ENCODE assay signal across 17 cellular contexts in genomic region chr6:53486679-53487078, GRCh38. TPM values are rescaled to one million over a fixed set of nuclear protein-coding genes. Genes with fewer than 3 reads are reported as not detected.
A peak's percentile ranks its signal among the peaks of the same experiment; 100 is the strongest.
DNase-seq lines count a peak whose midpoint lies in the region; TF ChIP-seq lines count a peak whose summit lies in the region.
"Had no signal": no experiment of that assay in that cellular context is flagged by ENCODE, and none has a peak within 500 bp of the region (broad histone marks: within the 10 kb centered on the region; RNA-seq: fewer than 3 reads in every experiment).

No MANE protein-coding gene starts in this region.

- H2AFZ ChIP-seq in Karpas-422 (ENCODE audit: low read length), result no peak overlapping the region
- H2AFZ ChIP-seq in SU-DHL-6 (ENCODE audit: low read depth, low read length, severe bottlenecking), result no peak overlapping the region
- no peak overlapping the region for H2AFZ ChIP-seq in hepatocyte
- H2AFZ ChIP-seq in osteoblast (ENCODE audit: low read length), result no peak overlapping the region
- H2AFZ ChIP-seq: GM23338 had no signal

- no peaks in the 10 kb centered on the region for H3F3A ChIP-seq in SU-DHL-6 (ENCODE audit: insufficient read depth)

- H3K4me2 ChIP-seq in Karpas-422 (ENCODE audit: low read depth, low read length, poor library complexity, severe bottlenecking) (peak overlapping the region; percentile 14), SU-DHL-6 (ENCODE audit: low read depth, low read length, poor library complexity, severe bottlenecking) (peak overlapping the region; percentile 1), hepatocyte (peak overlapping the region; percentile 60), osteoblast (ENCODE audit: insufficient read depth, low read length) (no peak overlapping the region)
- H3K4me2 ChIP-seq: GM23338 had no signal

- H3K79me2 ChIP-seq in Karpas-422 (ENCODE audit: low read length) (no peaks in the 10 kb centered on the region), SU-DHL-6 (ENCODE audit: insufficient read depth, low read length) (no peaks in the 10 kb centered on the region), hepatocyte (no peaks in the 10 kb centered on the region), osteoblast (ENCODE audit: insufficient read depth, low read length) (no peaks in the 10 kb centered on the region)

- DNase-seq in Karpas-422 (no peak), hepatocyte (ENCODE audit: low spot score) (no peak), tibial nerve (ENCODE audit: low spot score in 2 of 2) (no peak), SIG-M5 (lab: John Stamatoyannopoulos, UW) (no peak), osteoblast (ENCODE audit: insufficient read length, low spot score, missing footprints) (no peak)
- DNase-seq: C1 segment of cervical spinal cord; Caco-2; CD8-positive, alpha-beta T cell; DMS153; DND-41; EL; GDM1; H9; HFFc6 had no signal

- no peak for TF ChIP-seq CTCF in SU-DHL-6 (IDR thresholded peaks at IDR 0.05; ENCODE audit: insufficient read depth, low read length, poor library complexity, severe bottlenecking)
- no peak for TF ChIP-seq CTCF in hepatocyte (IDR thresholded peaks at IDR 0.05; ENCODE audit: poor library complexity)
- no peak for TF ChIP-seq CTCF in tibial nerve (IDR thresholded peaks at IDR 0.05)
- no peak for TF ChIP-seq CTCF in osteoblast (IDR thresholded peaks at IDR 0.05; ENCODE audit: extremely low read depth, low read depth, low read length)

- H3K27ac ChIP-seq in Karpas-422 (ENCODE audit: low read length) (no peak overlapping the region), SU-DHL-6 (ENCODE audit: low read depth, low read length) (no peak overlapping the region), hepatocyte (peak overlapping the region; percentile 66), tibial nerve (no peak overlapping the region), osteoblast (ENCODE audit: low read depth, low read length) (no peak overlapping the region)

- H3K27me3 ChIP-seq in Karpas-422 (ENCODE audit: low read length), result no peaks in the 10 kb centered on the region
- H3K27me3 ChIP-seq in SU-DHL-6 (ENCODE audit: low read length), result no peaks in the 10 kb centered on the region
- no peaks in the 10 kb centered on the region for H3K27me3 ChIP-seq in hepatocyte
- H3K27me3 ChIP-seq in tibial nerve, result no peaks in the 10 kb centered on the region
- peaks cover 18% of the 10 kb centered on the region for H3K27me3 ChIP-seq in osteoblast (ENCODE audit: insufficient read depth, low read length)

- H4K20me1 ChIP-seq in Karpas-422 (ENCODE audit: insufficient read depth, low read depth, low read length) (no peaks in the 10 kb centered on the region), SU-DHL-6 (ENCODE audit: low read depth, low read length) (no peaks in the 10 kb centered on the region), hepatocyte (ENCODE audit: insufficient read depth, poor library complexity, severe bottlenecking) (no peaks in the 10 kb centered on the region), osteoblast (ENCODE audit: insufficient read depth, low read length) (no peaks in the 10 kb centered on the region)

- no peak for TF ChIP-seq EP300 in tibial nerve (IDR thresholded peaks at IDR 0.05)

- no peaks in the 10 kb centered on the region for H3K9me2 ChIP-seq in Karpas-422 (replicated peaks; ENCODE audit: insufficient read depth, low read length)
- no peaks in the 10 kb centered on the region for H3K9me2 ChIP-seq in SU-DHL-6 (replicated peaks; ENCODE audit: insufficient read depth, low read length)
- H3K9me2 ChIP-seq in hepatocyte (replicated peaks; ENCODE audit: insufficient read depth), result no peaks in the 10 kb centered on the region

- 69% methylated on average over 3 of the region's 3 CpGs for WGBS in hepatocyte (ENCODE audit: low lambda C conversion rate, missing lambda C conversion rate)
- 70 to 80% methylated on average over 3 of the region's 3 CpGs for WGBS in tibial nerve, 2 donors

- H3K4me3 ChIP-seq in Karpas-422 (ENCODE audit: low read length) (no peak overlapping the region), SU-DHL-6 (ENCODE audit: insufficient read depth, low read length, poor library complexity, severe bottlenecking) (no peak overlapping the region), hepatocyte (no peak overlapping the region), tibial nerve (no peak overlapping the region), osteoblast (ENCODE audit: insufficient read depth, low read length) (no peak overlapping the region)
- H3K4me3 ChIP-seq: GM12878, GM23338 had no signal

- H3K9me3 ChIP-seq in Karpas-422 (ENCODE audit: low read length) (no peaks in the 10 kb centered on the region), SU-DHL-6 (ENCODE audit: insufficient read depth, low read length) (no peaks in the 10 kb centered on the region), hepatocyte (ENCODE audit: low read depth) (no peaks in the 10 kb centered on the region), tibial nerve (no peaks in the 10 kb centered on the region), osteoblast (ENCODE audit: low read depth, low read length) (no peaks in the 10 kb centered on the region)
- H3K9me3 ChIP-seq: Caco-2 had no signal

- H3K9ac ChIP-seq in Karpas-422 (ENCODE audit: low read length), result no peak overlapping the region
- H3K9ac ChIP-seq in SU-DHL-6 (ENCODE audit: low read length), result no peak overlapping the region

- no peak for TF ChIP-seq POLR2A in tibial nerve (IDR thresholded peaks at IDR 0.05)

- H3K36me3 ChIP-seq in Karpas-422 (ENCODE audit: insufficient read depth, low read length) (no peaks in the 10 kb centered on the region), SU-DHL-6 (ENCODE audit: low read length) (no peaks in the 10 kb centered on the region), hepatocyte (replicated peaks; ENCODE audit: insufficient read depth, low read depth) (no peaks in the 10 kb centered on the region), tibial nerve (no peaks in the 10 kb centered on the region), osteoblast (ENCODE audit: insufficient read depth, low read length) (no peaks in the 10 kb centered on the region)

- H3K4me1 ChIP-seq in Karpas-422 (ENCODE audit: low read length), result peaks cover 19% of the 10 kb centered on the region
- H3K4me1 ChIP-seq in hepatocyte (ENCODE audit: insufficient read depth), result peaks cover 18% of the 10 kb centered on the region
- peaks cover 0 to 20% (median 0%) of the 10 kb centered on the region in 4 donors for H3K4me1 ChIP-seq in tibial nerve
- no peaks in the 10 kb centered on the region for H3K4me1 ChIP-seq in osteoblast (ENCODE audit: insufficient read depth, low read length)

RNA-seq across cellular contexts. Expression of gene GCLC, which starts 58.2 kb away (rescaled TPM):
- total RNA-seq in Karpas-422 (2014; rRNA removed; shearing (Covaris generic); ENCODE audit: low replicate concordance), result 11.6 and 20.3 TPM in 2 replicates
- total RNA-seq in hepatocyte, result 38.8 and 52.6 TPM in 2 replicates
- polyA plus RNA-seq in hepatocyte, result 14.5 and 21.9 TPM in 2 replicates
- 10 to 100 TPM; 21.8 to 43.2 (median 32.0) TPM for total RNA-seq in tibial nerve
- 26.8 and 38.6 TPM in 2 replicates for total RNA-seq in osteoblast
